In the genomic region with DNA sequence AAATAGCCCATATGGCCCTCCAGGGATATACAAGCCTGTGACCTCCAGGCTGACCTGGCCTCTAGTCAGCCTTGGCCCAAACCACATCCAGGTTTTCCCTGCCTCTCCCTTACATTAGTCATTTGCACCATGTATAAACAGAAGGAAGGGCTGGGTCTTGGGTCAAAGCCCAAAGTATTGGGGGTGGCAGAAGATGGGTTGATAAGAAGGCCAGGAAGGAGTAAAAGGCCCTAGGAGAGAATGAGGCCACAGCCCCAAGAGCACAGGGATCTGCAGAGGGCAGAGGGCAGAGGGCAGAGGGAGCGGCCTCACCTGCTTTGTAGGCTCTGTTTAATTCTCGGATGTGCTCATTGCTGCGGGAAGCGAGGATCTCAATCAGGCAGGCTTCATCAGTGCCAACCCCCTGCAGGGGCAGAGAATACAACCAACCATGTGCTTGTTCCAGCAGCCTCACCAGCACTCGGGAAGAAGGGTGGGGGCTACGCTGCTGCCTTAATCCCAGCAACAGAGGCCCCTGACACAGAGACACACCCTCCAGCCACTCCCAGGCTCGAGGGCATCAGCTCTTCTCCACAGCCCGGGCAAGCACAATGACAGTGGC, we compare ENCODE assay signal across 1 cellular context.
TF ChIP-seq lines count a peak whose summit lies in the region.

No MANE protein-coding gene starts in this region.

TF ChIP-seq in IMR-90, 13 proteins besides CTCF, POLR2A, EP300 and RAD21:
- TF ChIP-seq RCOR1 (IDR thresholded peaks at IDR 0.05; ENCODE audit: insufficient replicate concordance, low read length) (peak; percentile 94), CEBPB (IDR thresholded peaks at IDR 0.05; ENCODE audit: low read depth, low read length) (no peak), BHLHE40 (IDR thresholded peaks at IDR 0.05; ENCODE audit: low read depth, low read length) (peak; percentile 36; the same call in 1 of the 2 replicates), FOS (IDR thresholded peaks at IDR 0.05; ENCODE audit: low read depth, low read length) (peak; percentile 65)
